In genomic region chr11:57567210-57567511, GRCh38 we compare ENCODE assay signal across 8 cellular contexts. TPM values are rescaled to one million over a fixed set of nuclear protein-coding genes. Genes with fewer than 3 reads are reported as not detected.
A peak's percentile ranks its signal among the peaks of the same experiment; 100 is the strongest.
DNase-seq lines count a peak whose midpoint lies in the region; ATAC-seq and TF ChIP-seq lines count a peak whose summit lies in the region.

No MANE protein-coding gene starts in this region.

- H3K4me1 Mint-ChIP-seq in stimulated activated naive CD8-positive, alpha-beta T cell treated with anti-CD3 and anti-CD28 coated beads, Interleukin-15, Interleukin-2, amounts not matched to agents 100 ng/mL and 50 ng/mL, for 24 hours (ENCODE audit: low read depth), result peaks cover 54% of the 10 kb centered on the region

- no peak for ATAC-seq in stimulated activated naive CD8-positive, alpha-beta T cell treated with anti-CD3 and anti-CD28 coated beads, Interleukin-15, Interleukin-2, amounts not matched to agents 100 U/mL and 50 U/mL, for 24 hours

- H3K9me3 ChIP-seq in HUES64 (ENCODE audit: insufficient read depth, low read depth, low read length), result no peaks in the 10 kb centered on the region
- no peaks in the 10 kb centered on the region for H3K9me3 ChIP-seq in right atrium auricular region

- H3K9ac ChIP-seq in HUES64 (ENCODE audit: low read depth, low read length), result peak overlapping the region; percentile 76

- peak overlapping the region; percentile 98 for H3K4me3 Mint-ChIP-seq in stimulated activated naive CD8-positive, alpha-beta T cell treated with anti-CD3 and anti-CD28 coated beads, Interleukin-15, Interleukin-2, amounts not matched to agents 100 ng/mL and 50 ng/mL, for 24 hours

- peaks cover 22% of the 10 kb centered on the region for H3K4me1 ChIP-seq in HUES64 (ENCODE audit: insufficient read depth, low read length)
- peaks cover 0 to 26% of the 10 kb centered on the region in 2 donors for H3K4me1 ChIP-seq in right atrium auricular region

- no peaks in the 10 kb centered on the region for H3K27me3 Mint-ChIP-seq in stimulated activated naive CD8-positive, alpha-beta T cell treated with anti-CD3 and anti-CD28 coated beads, Interleukin-15, Interleukin-2, amounts not matched to agents 100 ng/mL and 50 ng/mL, for 24 hours

- no peak for TF ChIP-seq CTCF in right atrium auricular region (IDR thresholded peaks at IDR 0.05)

- no peak for DNase-seq in stimulated activated naive CD8-positive, alpha-beta T cell treated with anti-CD3 and anti-CD28 coated beads, Interleukin-15, Interleukin-2, amounts not matched to agents 100 U/mL and 50 U/mL, for 24 hours
- peak; percentile 11 for DNase-seq in activated gamma-delta T cell treated with anti-CD3 and anti-CD28 coated beads, Interleukin-2, amount 50 U/mL, for 16 hours (ENCODE audit: low read depth)
- DNase-seq in right atrium auricular region (ENCODE audit: low spot score), result no peak
- DNase-seq in skeletal muscle cell (ENCODE audit: low read depth), result no peak
- no peak for DNase-seq in NCI-H82 (lab: John Stamatoyannopoulos, UW)
- no peak for DNase-seq in COLO829 (ENCODE audit: low spot score)

- H3K27ac ChIP-seq in HUES64 (ENCODE audit: low read depth, low read length) (no peak overlapping the region), right atrium auricular region (peak overlapping the region; percentile 80 to 83)

- H3K36me3 ChIP-seq in HUES64 (ENCODE audit: insufficient read depth, low read length), result no peaks in the 10 kb centered on the region
- H3K36me3 ChIP-seq in right atrium auricular region, result no peaks in the 10 kb centered on the region

- H3K36me3 Mint-ChIP-seq in stimulated activated naive CD8-positive, alpha-beta T cell treated with anti-CD3 and anti-CD28 coated beads, Interleukin-15, Interleukin-2, amounts not matched to agents 100 ng/mL and 50 ng/mL, for 24 hours (ENCODE audit: low read depth), result peaks cover 19% of the 10 kb centered on the region

- WGBS in HUES64, result 22% methylated on average over 9 of the region's 9 CpGs

- H3K9me3 Mint-ChIP-seq in stimulated activated naive CD8-positive, alpha-beta T cell treated with anti-CD3 and anti-CD28 coated beads, Interleukin-15, Interleukin-2, amounts not matched to agents 100 ng/mL and 50 ng/mL, for 24 hours, result no peaks in the 10 kb centered on the region

- peak overlapping the region; percentile 89 for H3K4me3 ChIP-seq in HUES64 (ENCODE audit: low read length)
- H3K4me3 ChIP-seq in right atrium auricular region, result peak overlapping the region; percentile 53 to 89
- H3K4me3 ChIP-seq in skeletal muscle cell (ENCODE audit: low read depth, low read length), result peak overlapping the region; percentile 81

- H3K27me3 ChIP-seq in HUES64 (ENCODE audit: insufficient read depth, low read length), result no peaks in the 10 kb centered on the region
- no peaks in the 10 kb centered on the region for H3K27me3 ChIP-seq in right atrium auricular region

- peak overlapping the region; percentile 98 for H3K27ac Mint-ChIP-seq in stimulated activated naive CD8-positive, alpha-beta T cell treated with anti-CD3 and anti-CD28 coated beads, Interleukin-15, Interleukin-2, amounts not matched to agents 100 ng/mL and 50 ng/mL, for 24 hours

RNA-seq across cellular contexts. Expression of gene UBE2L6, which starts 0.3 kb away (rescaled TPM):
- 32.1 TPM for polyA plus RNA-seq in HUES64 (2013, experiment 1 of 2)
- 45.3 TPM for polyA plus RNA-seq in HUES64 (2013, experiment 2 of 2)
- total RNA-seq in right atrium auricular region, result 10 to 100 TPM in 1 of 2 donors, 1 to 10 TPM in 1; 8.1 to 22.5 TPM

RNA-seq across cellular contexts. Expression of gene SMTNL1, which starts 29.8 kb away (rescaled TPM):
- 0.15 TPM for polyA plus RNA-seq in HUES64 (2013, experiment 1 of 2)
- 0.44 TPM for polyA plus RNA-seq in HUES64 (2013, experiment 2 of 2)
- not detected for total RNA-seq in right atrium auricular region

RNA-seq across cellular contexts. Expression of gene SERPING1, which starts 30.3 kb away (rescaled TPM):
- 52.6 TPM for polyA plus RNA-seq in HUES64 (2013, experiment 1 of 2)
- polyA plus RNA-seq in HUES64 (2013, experiment 2 of 2), result 71.0 TPM
- total RNA-seq in right atrium auricular region, result 100 to 1,000 TPM; 210 to 851 TPM

RNA-seq across cellular contexts. Expression of gene TIMM10, which starts 36.6 kb away (rescaled TPM):
- 85.9 TPM for polyA plus RNA-seq in HUES64 (2013, experiment 1 of 2)
- 75.9 TPM for polyA plus RNA-seq in HUES64 (2013, experiment 2 of 2)
- total RNA-seq in right atrium auricular region, result 10 to 100 TPM; 27.3 to 63.4 TPM

RNA-seq across cellular contexts. Expression of gene SLC43A1, which starts 51.7 kb away (rescaled TPM):
- polyA plus RNA-seq in HUES64 (2013, experiment 1 of 2), result 8.7 TPM
- 10.2 TPM for polyA plus RNA-seq in HUES64 (2013, experiment 2 of 2)
- total RNA-seq in right atrium auricular region, result 10 to 100 TPM in 1 of 2 donors, 1 to 10 TPM in 1; 5.0 to 10.4 TPM
